In genomic region chr10:48439581-48440041, GRCh38 we compare ENCODE assay signal across 12 cellular contexts.
DNase-seq lines count a peak whose midpoint lies in the region; ATAC-seq and TF ChIP-seq lines count a peak whose summit lies in the region.
"Had no signal": no experiment of that assay in that cellular context is flagged by ENCODE, and none has a peak within 500 bp of the region (broad histone marks: within the 10 kb centered on the region; RNA-seq: fewer than 3 reads in every experiment).

No MANE protein-coding gene starts in this region.

- no peak overlapping the region for H3K4me2 ChIP-seq in PC-9

- intact Hi-C loops in right lobe of liver (cut with DNase I), result no loop called here
- intact Hi-C loops in PC-9 (cut with micrococcal nuclease; ENCODE audit: unreplicated experiment), result no loop called here

- ATAC-seq in right lobe of liver, result peak; percentile 76 to 83 (median 78)
- ATAC-seq in upper lobe of left lung (ENCODE audit: low FRiP score in 2 of 2), result peak; percentile 55 to 65

- POLR2A ChIA-PET in PC-9 (lab: Charles Lee; ENCODE audit: unreplicated experiment), result no interaction called here

- H3K36me3 ChIP-seq in right lobe of liver (no peaks in the 10 kb centered on the region), upper lobe of left lung (peaks cover 0 to 14% (median 0%) of the 10 kb centered on the region in 4 donors), PC-9 (ENCODE audit: low read depth) (no peaks in the 10 kb centered on the region)

- H2AFZ ChIP-seq in PC-9, result no peak overlapping the region

- H3K4me1 ChIP-seq in right lobe of liver (peaks cover 0 to 2% (median 0%) of the 10 kb centered on the region in 4 donors), upper lobe of left lung (peaks cover 0 to 13% (median 2%) of the 10 kb centered on the region in 4 donors), PC-9 (replicated peaks; ENCODE audit: insufficient read depth) (no peaks in the 10 kb centered on the region)

- H3K27me3 ChIP-seq in right lobe of liver (no peaks in the 10 kb centered on the region), upper lobe of left lung (no peaks in the 10 kb centered on the region), PC-9 (ENCODE audit: insufficient read depth, low read depth) (no peaks in the 10 kb centered on the region)

- TF ChIP-seq CTCF in epithelial cell of proximal tubule (conservative IDR thresholded peaks at IDR 0.05; ENCODE audit: low read depth, low read length) (no peak), right lobe of liver (IDR thresholded peaks at IDR 0.05) (no peak), upper lobe of left lung (IDR thresholded peaks at IDR 0.05) (no peak), PC-9 (conservative IDR thresholded peaks at IDR 0.05) (no peak)

- no peaks in the 10 kb centered on the region for H4K20me1 ChIP-seq in PC-9 (ENCODE audit: insufficient read depth)

- 42% methylated on average over 10 of the region's 10 CpGs for WGBS in right lobe of liver (ENCODE audit: insufficient coverage, low coverage, low lambda C conversion rate, missing lambda C conversion rate)
- whole genome bisulfite sequencing in upper lobe of left lung, 2 donors, result 48 to 55% methylated on average over 10 of the region's 10 CpGs

- peak; percentile 38 for DNase-seq in activated CD8-positive, alpha-beta memory T cell treated with anti-CD3 and anti-CD28 coated beads, Interleukin-2, amount 50 U/mL, for 48 hours
- DNase-seq in activated CD8-positive, alpha-beta memory T cell treated with anti-CD3 and anti-CD28 coated beads, Interleukin-2, amount 50 U/mL, for 4 hours, result no peak
- DNase-seq in epithelial cell of proximal tubule (ENCODE audit: low read depth) (peak; percentile 46), right lobe of liver (peak in 2 of 3 donors; percentile 45 to 51), upper lobe of left lung (peak in 1 of 2 donors; percentile 49), activated T-cell treated with anti-CD3 and anti-CD28 coated beads for 4 hours (no peak), NCI-H2029 treated with DMSO at 0.1 percent for 48 hours (lab: John Stamatoyannopoulos, UW) (no peak), PC-9 (no peak)
- DNase-seq: activated T-cell treated with anti-CD3 and anti-CD28 coated beads, Interleukin-2, amount 50 U/mL, for 24 hours; NCI-H1092; SHP77 treated with DMSO at 0.1 percent for 48 hours had no signal

- no peaks in the 10 kb centered on the region for H3K9me2 ChIP-seq in PC-9 (ENCODE audit: insufficient read depth)

- H3K4me3 ChIP-seq in epithelial cell of proximal tubule (ENCODE audit: low read depth, low read length) (peak overlapping the region; percentile 12), right lobe of liver (no peak overlapping the region), upper lobe of left lung (no peak overlapping the region), PC-9 (no peak overlapping the region)

- TF ChIP-seq EP300 in upper lobe of left lung (IDR thresholded peaks at IDR 0.05), result no peak

- no peak overlapping the region for H3K27ac ChIP-seq in right lobe of liver
- H3K27ac ChIP-seq in upper lobe of left lung, result peak overlapping the region in 1 of 4 donors; percentile 23
- no peak overlapping the region for H3K27ac ChIP-seq in PC-9
- H3K27ac ChIP-seq: VCaP had no signal

- no peaks in the 10 kb centered on the region for H3K79me2 ChIP-seq in PC-9 (ENCODE audit: low read depth)

- TF ChIP-seq POLR2A in right lobe of liver (IDR thresholded peaks at IDR 0.05) (no peak), upper lobe of left lung (IDR thresholded peaks at IDR 0.05) (no peak)

- H3K9me3 ChIP-seq in right lobe of liver (no peaks in the 10 kb centered on the region), upper lobe of left lung (no peaks in the 10 kb centered on the region), PC-9 (ENCODE audit: insufficient read depth, low read depth) (no peaks in the 10 kb centered on the region)

- no peaks in the 10 kb centered on the region for H3F3A ChIP-seq in PC-9 (ENCODE audit: insufficient read depth, low read depth)

- CTCF ChIA-PET in PC-9 (lab: Charles Lee), result no interaction called here

- no TSS peak for BruUV-seq in PC-9 (replicated peaks; lab: Mats Ljungman, UMichigan)

Comparison
In these comparisons a context has a peak if more than half of its experiments do, and no peak if none do; other contexts are left out.
1. DNase-seq: peak in activated CD8-positive, alpha-beta memory T cell treated with anti-CD3 and anti-CD28 coated beads, Interleukin-2, amount 50 U/mL, for 48 hours (single experiment), epithelial cell of proximal tubule (single experiment) and right lobe of liver (2 of 3); none in activated CD8-positive, alpha-beta memory T cell treated with anti-CD3 and anti-CD28 coated beads, Interleukin-2, amount 50 U/mL, for 4 hours (single experiment), activated T-cell treated with anti-CD3 and anti-CD28 coated beads for 4 hours (single experiment), NCI-H2029 treated with DMSO at 0.1 percent for 48 hours (single experiment) and PC-9 (0 of 2).